ENCODE assay signal across 37 cellular contexts in genomic region chr21:18663663-18664062, GRCh38.
"Had no signal": no experiment of that assay in that cellular context is flagged by ENCODE, and none has a peak within 500 bp of the region (broad histone marks: within the 10 kb centered on the region; RNA-seq: fewer than 3 reads in every experiment).

No MANE protein-coding gene starts in this region.

- H3K4me3 Mint-ChIP-seq: activated naive CD4-positive, alpha-beta T cell treated with anti-CD3 and anti-CD28 coated beads for 36 hours; activated naive CD4-positive, alpha-beta T cell treated with anti-CD3 and anti-CD28 coated beads, Interleukin-2, amount 10 ng/mL, durations not matched to agents 7 days and 5 days; activated naive CD4-positive, alpha-beta T cell treated with anti-CD3 and anti-CD28 coated beads, Interleukin-2, amount 50 U/mL, for 24 hours; activated naive CD8-positive, alpha-beta T cell; activated naive CD8-positive, alpha-beta T cell treated with anti-CD3 and anti-CD28 coated beads for 36 hours; activated naive CD8-positive, alpha-beta T cell treated with anti-CD3 and anti-CD28 coated beads, Interleukin-2, amount 10 ng/mL, durations not matched to agents 7 days and 5 days; activated naive CD8-positive, alpha-beta T cell treated with anti-CD3 and anti-CD28 coated beads, Interleukin-2, amount 50 U/mL, for 24 hours; activated T-cell treated with anti-CD3 and anti-CD28 coated beads, Interleukin-2, amount 50 U/mL, for 24 hours; activated T-cell treated with anti-CD3 and anti-CD28 coated beads, Interleukin-2, amount 50 U/mL, for 4 hours; activated T-cell treated with anti-CD3 and anti-CD28 coated beads, Interleukin-2, amount 50 U/mL, for 72 hours; activated T-helper 1 cell treated with anti-CD3 and anti-CD28 coated beads, Interleukin-12 subunit alpha, Interleukin-12 subunit beta, Interleukin-2, Interleukin-4 antibody, amounts not matched to agents 30 ng/mL and 10 ng/mL and 1 ng/mL, durations not matched to agents 14 hours and 24 hours and 36 hours; activated T-helper 17 cell treated with anti-CD3 and anti-CD28 coated beads, Interleukin-2, amount 50 U/mL, for 72 hours; brain; central memory CD8-positive, alpha-beta T cell had no signal

- H3K36me3 ChIP-seq: adrenal gland, ascending aorta, breast epithelium, cardiac muscle cell had no signal

- H3K27ac Mint-ChIP-seq: activated naive CD4-positive, alpha-beta T cell treated with anti-CD3 and anti-CD28 coated beads for 36 hours; activated naive CD4-positive, alpha-beta T cell treated with anti-CD3 and anti-CD28 coated beads, Interleukin-2, amount 10 ng/mL, durations not matched to agents 7 days and 5 days; activated naive CD4-positive, alpha-beta T cell treated with anti-CD3 and anti-CD28 coated beads, Interleukin-2, amount 50 U/mL, for 24 hours; activated naive CD4-positive, alpha-beta T cell treated with anti-CD3 and anti-CD28 coated beads, Interleukin-2, amount 50 U/mL, for 72 hours; activated naive CD8-positive, alpha-beta T cell; activated naive CD8-positive, alpha-beta T cell treated with anti-CD3 and anti-CD28 coated beads for 36 hours; activated naive CD8-positive, alpha-beta T cell treated with anti-CD3 and anti-CD28 coated beads, Interleukin-2, amount 10 ng/mL, durations not matched to agents 7 days and 5 days; activated naive CD8-positive, alpha-beta T cell treated with anti-CD3 and anti-CD28 coated beads, Interleukin-2, amount 50 U/mL, for 24 hours; activated T-cell treated with anti-CD3 and anti-CD28 coated beads, Interleukin-2, amount 50 U/mL, for 24 hours; activated T-cell treated with anti-CD3 and anti-CD28 coated beads, Interleukin-2, amount 50 U/mL, for 72 hours; activated T-helper 1 cell treated with anti-CD3 and anti-CD28 coated beads, Interleukin-12 subunit alpha, Interleukin-12 subunit beta, Interleukin-2, Interleukin-4 antibody, amounts not matched to agents 30 ng/mL and 10 ng/mL and 1 ng/mL, durations not matched to agents 14 hours and 24 hours and 36 hours; activated T-helper 17 cell treated with anti-CD3 and anti-CD28 coated beads, Interleukin-2, amount 50 U/mL, for 72 hours; activated T-helper 2 cell treated with anti-CD3 and anti-CD28 coated beads, Interferon-gamma antibody, Interleukin-2, Interleukin-4, amounts not matched to agents 10 μg/mL and 5 μg/mL and 100 μg/mL, durations not matched to agents 14 hours and 24 hours and 36 hours had no signal

- H3K9me3 Mint-ChIP-seq: brain had no signal

- DNase-seq: activated effector memory CD4-positive, alpha-beta T cell treated with anti-CD3 and anti-CD28 coated beads, Interleukin-2, amount 50 U/mL, for 16 hours; activated effector memory CD4-positive, alpha-beta T cell treated with Interleukin-2 at 50 U/mL for 16 hours; activated gamma-delta T cell; activated gamma-delta T cell treated with Interleukin-2 at 50 U/mL for 16 hours; activated naive CD4-positive, alpha-beta T cell; activated naive CD4-positive, alpha-beta T cell treated with anti-CD3 and anti-CD28 coated beads for 36 hours; activated naive CD4-positive, alpha-beta T cell treated with anti-CD3 and anti-CD28 coated beads, Interleukin-2, amount 10 ng/mL, durations not matched to agents 7 days and 5 days; activated naive CD4-positive, alpha-beta T cell treated with anti-CD3 and anti-CD28 coated beads, Interleukin-2, amount 50 U/mL, for 16 hours; activated naive CD4-positive, alpha-beta T cell treated with Interleukin-2 at 50 U/mL for 16 hours; activated naive CD8-positive, alpha-beta T cell treated with anti-CD3 and anti-CD28 coated beads for 36 hours; activated naive CD8-positive, alpha-beta T cell treated with anti-CD3 and anti-CD28 coated beads, Interleukin-2, amount 10 ng/mL, durations not matched to agents 7 days and 5 days; activated naive CD8-positive, alpha-beta T cell treated with anti-CD3 and anti-CD28 coated beads, Interleukin-2, amount 50 U/mL, for 24 hours; activated T-cell treated with anti-CD3 and anti-CD28 coated beads for 4 hours; activated T-cell treated with anti-CD3 and anti-CD28 coated beads, Interleukin-2, amount 50 U/mL, for 1 hour; activated T-cell treated with anti-CD3 and anti-CD28 coated beads, Interleukin-2, amount 50 U/mL, for 24 hours; activated T-cell treated with anti-CD3 and anti-CD28 coated beads, Interleukin-2, amount 50 U/mL, for 4 hours; activated T-cell treated with anti-CD3 and anti-CD28 coated beads, Interleukin-2, amount 50 U/mL, for 48 hours; activated T-cell treated with anti-CD3 and anti-CD28 coated beads, Interleukin-2, amount 50 U/mL, for 72 hours; adrenal gland; amygdala; anterior cingulate cortex; aorta; body of pancreas; caudate nucleus; central memory CD4-positive, alpha-beta T cell; cerebellar nuclear complex had no signal

- H3K27ac ChIP-seq: adrenal gland, ascending aorta, body of pancreas, breast epithelium, cardiac muscle cell had no signal

- H3K4me1 ChIP-seq: adrenal gland, ascending aorta, body of pancreas, breast epithelium had no signal

- H3K27me3 ChIP-seq: adrenal gland, ascending aorta, body of pancreas, breast epithelium, cardiac muscle cell had no signal

- H3K27me3 Mint-ChIP-seq: activated naive CD4-positive, alpha-beta T cell treated with anti-CD3 and anti-CD28 coated beads, Interleukin-2, amount 10 ng/mL, durations not matched to agents 7 days and 5 days; activated naive CD4-positive, alpha-beta T cell treated with anti-CD3 and anti-CD28 coated beads, Interleukin-2, amount 50 U/mL, for 24 hours; activated naive CD8-positive, alpha-beta T cell; activated naive CD8-positive, alpha-beta T cell treated with anti-CD3 and anti-CD28 coated beads for 36 hours; activated naive CD8-positive, alpha-beta T cell treated with anti-CD3 and anti-CD28 coated beads, Interleukin-2, amount 10 ng/mL, durations not matched to agents 7 days and 5 days; activated naive CD8-positive, alpha-beta T cell treated with anti-CD3 and anti-CD28 coated beads, Interleukin-2, amount 50 U/mL, for 24 hours; activated T-cell treated with anti-CD3 and anti-CD28 coated beads, Interleukin-2, amount 50 U/mL, for 24 hours; activated T-helper 17 cell treated with anti-CD3 and anti-CD28 coated beads, Interleukin-2, amount 50 U/mL, for 72 hours; central memory CD8-positive, alpha-beta T cell had no signal

- ATAC-seq: activated naive CD4-positive, alpha-beta T cell treated with anti-CD3 and anti-CD28 coated beads, Interleukin-2, amount 50 U/mL, for 72 hours; activated naive CD8-positive, alpha-beta T cell treated with anti-CD3 and anti-CD28 coated beads, Interleukin-2, amount 50 U/mL, for 24 hours; activated T-cell treated with anti-CD3 and anti-CD28 coated beads, Interleukin-2, amount 50 U/mL, for 4 hours; activated T-cell treated with anti-CD3 and anti-CD28 coated beads, Interleukin-2, amount 50 U/mL, for 72 hours; activated T-helper 17 cell treated with anti-CD3 and anti-CD28 coated beads, Interleukin-2, amount 50 U/mL, for 72 hours; body of pancreas had no signal

- H3K36me3 Mint-ChIP-seq: activated naive CD4-positive, alpha-beta T cell treated with anti-CD3 and anti-CD28 coated beads, Interleukin-2, amount 10 ng/mL, durations not matched to agents 7 days and 5 days; activated naive CD4-positive, alpha-beta T cell treated with anti-CD3 and anti-CD28 coated beads, Interleukin-2, amount 50 U/mL, for 24 hours; activated naive CD4-positive, alpha-beta T cell treated with anti-CD3 and anti-CD28 coated beads, Interleukin-2, amount 50 U/mL, for 72 hours; activated naive CD8-positive, alpha-beta T cell; activated naive CD8-positive, alpha-beta T cell treated with anti-CD3 and anti-CD28 coated beads for 36 hours; activated naive CD8-positive, alpha-beta T cell treated with anti-CD3 and anti-CD28 coated beads, Interleukin-2, amount 10 ng/mL, durations not matched to agents 7 days and 5 days; brain had no signal

- H3K4me1 Mint-ChIP-seq: activated naive CD4-positive, alpha-beta T cell treated with anti-CD3 and anti-CD28 coated beads, Interleukin-2, amount 10 ng/mL, durations not matched to agents 7 days and 5 days; activated naive CD4-positive, alpha-beta T cell treated with anti-CD3 and anti-CD28 coated beads, Interleukin-2, amount 50 U/mL, for 24 hours; activated naive CD8-positive, alpha-beta T cell treated with anti-CD3 and anti-CD28 coated beads for 36 hours; activated naive CD8-positive, alpha-beta T cell treated with anti-CD3 and anti-CD28 coated beads, Interleukin-2, amount 10 ng/mL, durations not matched to agents 7 days and 5 days; activated naive CD8-positive, alpha-beta T cell treated with anti-CD3 and anti-CD28 coated beads, Interleukin-2, amount 50 U/mL, for 24 hours; activated T-helper 17 cell treated with anti-CD3 and anti-CD28 coated beads, Interleukin-2, amount 50 U/mL, for 72 hours; brain; central memory CD8-positive, alpha-beta T cell had no signal

- H3K4me3 ChIP-seq: adrenal gland, ascending aorta, body of pancreas, breast epithelium, cardiac muscle cell had no signal

- H3K9me3 ChIP-seq: adrenal gland, ascending aorta, body of pancreas, breast epithelium had no signal
